11 cellular contexts compared by ENCODE assay signal in genomic region chr3:4999626-5000184, GRCh38. TPM values are rescaled to one million over a fixed set of nuclear protein-coding genes. Genes with fewer than 3 reads are reported as not detected.
DNase-seq lines count a peak whose midpoint lies in the region; ATAC-seq and TF ChIP-seq lines count a peak whose summit lies in the region.
"Had no signal": no experiment of that assay in that cellular context is flagged by ENCODE, and none has a peak within 500 bp of the region (broad histone marks: within the 10 kb centered on the region; RNA-seq: fewer than 3 reads in every experiment).

No MANE protein-coding gene starts in this region.

- H3K4me2 ChIP-seq in GM23338, result peak overlapping the region; percentile 60; the same call in 1 of the 2 replicates

- peak; percentile 26 for DNase-seq in NCI-H345 (lab: John Stamatoyannopoulos, UW)
- DNase-seq in NCI-H345 treated with DMSO at 0.1 percent for 48 hours (lab: John Stamatoyannopoulos, UW; ENCODE audit: unreplicated experiment), result no peak
- DNase-seq in GM23338 (ENCODE audit: low spot score), result no peak
- DNase-seq in RWPE2 (ENCODE audit: low spot score), result peak; percentile 90
- DNase-seq in immature natural killer cell, result no peak
- no peak for DNase-seq in activated naive CD4-positive, alpha-beta T cell (lab: John Stamatoyannopoulos, UW)
- DNase-seq: stimulated activated CD4-positive, alpha-beta T cell treated with anti-CD3 and anti-CD28 coated beads, Interleukin-1b, Interleukin-23, amount 100 ng/mL, for 48 hours had no signal

- no peaks in the 10 kb centered on the region for H3K36me3 Mint-ChIP-seq in GM23338 (ENCODE audit: low read depth)
- H3K36me3 Mint-ChIP-seq in immature natural killer cell, result no peaks in the 10 kb centered on the region

- H3K4me3 Mint-ChIP-seq in GM23338 (no peak overlapping the region), immature natural killer cell (peak overlapping the region in 1 of 5 donors; percentile 52)
- H3K4me3 Mint-ChIP-seq: dendritic cell treated with granulocyte-macrophage colony-stimulating factor and Interleukin-4, amounts not matched to agents 40 ng/mL and 50 ng/mL, for 4 days had no signal

- TF ChIP-seq CTCF in GM23338 (conservative IDR thresholded peaks at IDR 0.05; ENCODE audit: low read depth in 2 of 2), result no peak
- TF ChIP-seq CTCF in RWPE2 (IDR thresholded peaks at IDR 0.05; ENCODE audit: poor library complexity, severe bottlenecking), result no peak

- H3K9me3 ChIP-seq in RWPE2 (ENCODE audit: severe bottlenecking), result no peaks in the 10 kb centered on the region
- H3K9me3 ChIP-seq: vagina had no signal

- no peaks in the 10 kb centered on the region for H4K20me1 ChIP-seq in GM23338 (replicated peaks; ENCODE audit: insufficient read depth)

- H3K27me3 Mint-ChIP-seq in GM23338 (ENCODE audit: insufficient read depth, low read depth, poor library complexity), result peaks cover 7% of the 10 kb centered on the region
- peaks cover 0 to 7% (median 3%) of the 10 kb centered on the region in 3 donors for H3K27me3 Mint-ChIP-seq in immature natural killer cell (ENCODE audit: low read depth in 3 of 3)
- H3K27me3 Mint-ChIP-seq: dendritic cell treated with granulocyte-macrophage colony-stimulating factor and Interleukin-4, amounts not matched to agents 40 ng/mL and 50 ng/mL, for 4 days had no signal

- H3K27ac Mint-ChIP-seq in GM23338 (no peak overlapping the region), immature natural killer cell (peak overlapping the region; percentile 33 to 93 (median 80))
- H3K27ac Mint-ChIP-seq: dendritic cell treated with granulocyte-macrophage colony-stimulating factor and Interleukin-4, amounts not matched to agents 40 ng/mL and 50 ng/mL, for 4 days had no signal

- H3K9me3 Mint-ChIP-seq in GM23338 (no peaks in the 10 kb centered on the region), immature natural killer cell (no peaks in the 10 kb centered on the region)
- H3K9me3 Mint-ChIP-seq: dendritic cell treated with granulocyte-macrophage colony-stimulating factor and Interleukin-4, amounts not matched to agents 40 ng/mL and 50 ng/mL, for 4 days had no signal

- H3F3A ChIP-seq in GM23338 (replicated peaks; ENCODE audit: low read depth), result no peaks in the 10 kb centered on the region

- H3K36me3 ChIP-seq in GM23338 (ENCODE audit: insufficient read depth) (no peaks in the 10 kb centered on the region), RWPE2 (ENCODE audit: low read depth) (no peaks in the 10 kb centered on the region)
- H3K36me3 ChIP-seq: vagina had no signal

- H3K4me3 ChIP-seq in GM23338 (no peak overlapping the region), RWPE2 (ENCODE audit: severe bottlenecking) (no peak overlapping the region)
- H3K4me3 ChIP-seq: vagina had no signal

- H3K9me2 ChIP-seq in GM23338 (ENCODE audit: insufficient read depth), result no peaks in the 10 kb centered on the region

- ATAC-seq in GM23338, result no peak
- ATAC-seq in RWPE2 (ENCODE audit: low read depth), result peak; percentile 52
- ATAC-seq in HG03045 (IDR thresholded peaks at IDR 0.05; ENCODE audit: unreplicated experiment), result no peak
- no peak for ATAC-seq in GM21723 (IDR thresholded peaks at IDR 0.05; ENCODE audit: unreplicated experiment)

- H3K27me3 ChIP-seq in GM23338 (ENCODE audit: insufficient read depth) (no peaks in the 10 kb centered on the region), RWPE2 (ENCODE audit: insufficient read depth, poor library complexity, severe bottlenecking) (no peaks in the 10 kb centered on the region)
- H3K27me3 ChIP-seq: vagina had no signal

- no peak overlapping the region for H3K27ac ChIP-seq in GM23338 (ENCODE audit: low read depth)
- no peak overlapping the region for H3K27ac ChIP-seq in RWPE2 (ENCODE audit: poor library complexity, severe bottlenecking)
- H3K27ac ChIP-seq: vagina had no signal

- H3K4me1 ChIP-seq in GM23338 (ENCODE audit: insufficient read depth), result peaks cover 13% of the 10 kb centered on the region
- H3K4me1 ChIP-seq in RWPE2 (ENCODE audit: insufficient read depth, poor library complexity, severe bottlenecking), result peaks cover 45% of the 10 kb centered on the region

- H2AFZ ChIP-seq in GM23338, result peak overlapping the region; percentile 63

- H3K4me1 Mint-ChIP-seq in GM23338 (peaks cover 21% of the 10 kb centered on the region), immature natural killer cell (peaks cover 31 to 45% of the 10 kb centered on the region in 2 donors)

- no peaks in the 10 kb centered on the region for H3K79me2 ChIP-seq in GM23338 (replicated peaks; ENCODE audit: insufficient read depth)

TF ChIP-seq in GM23338, 12 proteins besides CTCF, POLR2A, EP300 and RAD21 (continues in another document):
- TF ChIP-seq, protein P1, sequence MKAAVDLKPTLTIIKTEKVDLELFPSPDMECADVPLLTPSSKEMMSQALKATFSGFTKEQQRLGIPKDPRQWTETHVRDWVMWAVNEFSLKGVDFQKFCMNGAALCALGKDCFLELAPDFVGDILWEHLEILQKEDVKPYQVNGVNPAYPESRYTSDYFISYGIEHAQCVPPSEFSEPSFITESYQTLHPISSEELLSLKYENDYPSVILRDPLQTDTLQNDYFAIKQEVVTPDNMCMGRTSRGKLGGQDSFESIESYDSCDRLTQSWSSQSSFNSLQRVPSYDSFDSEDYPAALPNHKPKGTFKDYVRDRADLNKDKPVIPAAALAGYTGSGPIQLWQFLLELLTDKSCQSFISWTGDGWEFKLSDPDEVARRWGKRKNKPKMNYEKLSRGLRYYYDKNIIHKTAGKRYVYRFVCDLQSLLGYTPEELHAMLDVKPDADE (IDR thresholded peaks at IDR 0.05), result no peak
- TF ChIP-seq NANOG (IDR thresholded peaks at IDR 0.05; ENCODE audit: borderline replicate concordance) (no peak), STAT1 (IDR thresholded peaks at IDR 0.05; ENCODE audit: unreplicated experiment) (no peak), ZNF462 (CRISPR knock-in tag; IDR thresholded peaks at IDR 0.05) (no peak), EZH2phosphoT487 (IDR thresholded peaks at IDR 0.05; ENCODE audit: unreplicated experiment) (no peak), JUNB (IDR thresholded peaks at IDR 0.05; ENCODE audit: unreplicated experiment) (no peak), ZNF114 (CRISPR knock-in tag; IDR thresholded peaks at IDR 0.05) (no peak), CREB1 (CRISPR knock-in tag; IDR thresholded peaks at IDR 0.05; ENCODE audit: low read depth) (no peak), ZNF331 (CRISPR knock-in tag; IDR thresholded peaks at IDR 0.05; ENCODE audit: low read depth) (no peak), EZH2 (IDR thresholded peaks at IDR 0.05; ENCODE audit: low read depth, unreplicated experiment) (no peak)

RNA-seq across cellular contexts. Expression of gene BHLHE40, which starts 20.5 kb away (rescaled TPM):
- total RNA-seq in GM23338 (2014; rRNA removed; shearing (Covaris generic)), result 1.7 and 2.2 TPM in 2 replicates
- polyA plus RNA-seq in GM23338 (2016; fragmentation: Nextera tagmentation; extraction: Ambion mirVana), result 1.7 and 2.0 TPM in 2 replicates
- polyA plus RNA-seq in immature natural killer cell, result 10 to 100 TPM; 51.4 to 91.9 (median 64.4) TPM

Comparison
In these comparisons a context has a peak if more than half of its experiments do, and no peak if none do; other contexts are left out.
1. DNase-seq: peak in NCI-H345 (single experiment) and RWPE2 (single experiment); none in NCI-H345 treated with DMSO at 0.1 percent for 48 hours (single experiment), GM23338 (single experiment), immature natural killer cell (0 of 3) and activated naive CD4-positive, alpha-beta T cell (0 of 4).
2. RNA of gene BHLHE40, which starts 20.5 kb away (polyA plus RNA-seq): 51.4 to 91.9 TPM in immature natural killer cell; 1.7 to 2.0 TPM in GM23338; every median in the first group is over 10 times any median in the second.